1 cellular context compared by ENCODE assay signal in the genomic region with DNA sequence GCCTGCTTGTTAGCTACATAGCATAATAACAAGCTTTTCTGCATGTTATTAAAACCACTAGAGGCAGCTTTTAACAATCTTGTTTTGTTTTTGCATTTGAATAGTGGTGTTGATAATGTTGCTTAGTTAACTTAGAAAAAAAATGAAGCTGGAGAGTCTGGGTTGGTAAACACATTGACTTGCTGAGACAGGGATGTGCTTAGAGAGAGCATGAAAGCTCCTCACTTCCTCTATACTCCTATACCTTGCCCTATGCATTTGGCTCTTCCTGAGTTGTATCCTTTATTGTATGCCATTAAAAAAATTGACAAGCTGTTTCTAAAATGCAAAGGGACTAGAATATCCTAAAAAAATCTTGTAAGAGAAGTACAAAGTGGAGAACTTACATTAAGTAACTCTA.
TF ChIP-seq lines count a peak whose summit lies in the region.

No MANE protein-coding gene starts in this region.

TF ChIP-seq in GM23338, 12 proteins besides CTCF, POLR2A, EP300 and RAD21 (continued from another document):
- TF ChIP-seq, protein P1, sequence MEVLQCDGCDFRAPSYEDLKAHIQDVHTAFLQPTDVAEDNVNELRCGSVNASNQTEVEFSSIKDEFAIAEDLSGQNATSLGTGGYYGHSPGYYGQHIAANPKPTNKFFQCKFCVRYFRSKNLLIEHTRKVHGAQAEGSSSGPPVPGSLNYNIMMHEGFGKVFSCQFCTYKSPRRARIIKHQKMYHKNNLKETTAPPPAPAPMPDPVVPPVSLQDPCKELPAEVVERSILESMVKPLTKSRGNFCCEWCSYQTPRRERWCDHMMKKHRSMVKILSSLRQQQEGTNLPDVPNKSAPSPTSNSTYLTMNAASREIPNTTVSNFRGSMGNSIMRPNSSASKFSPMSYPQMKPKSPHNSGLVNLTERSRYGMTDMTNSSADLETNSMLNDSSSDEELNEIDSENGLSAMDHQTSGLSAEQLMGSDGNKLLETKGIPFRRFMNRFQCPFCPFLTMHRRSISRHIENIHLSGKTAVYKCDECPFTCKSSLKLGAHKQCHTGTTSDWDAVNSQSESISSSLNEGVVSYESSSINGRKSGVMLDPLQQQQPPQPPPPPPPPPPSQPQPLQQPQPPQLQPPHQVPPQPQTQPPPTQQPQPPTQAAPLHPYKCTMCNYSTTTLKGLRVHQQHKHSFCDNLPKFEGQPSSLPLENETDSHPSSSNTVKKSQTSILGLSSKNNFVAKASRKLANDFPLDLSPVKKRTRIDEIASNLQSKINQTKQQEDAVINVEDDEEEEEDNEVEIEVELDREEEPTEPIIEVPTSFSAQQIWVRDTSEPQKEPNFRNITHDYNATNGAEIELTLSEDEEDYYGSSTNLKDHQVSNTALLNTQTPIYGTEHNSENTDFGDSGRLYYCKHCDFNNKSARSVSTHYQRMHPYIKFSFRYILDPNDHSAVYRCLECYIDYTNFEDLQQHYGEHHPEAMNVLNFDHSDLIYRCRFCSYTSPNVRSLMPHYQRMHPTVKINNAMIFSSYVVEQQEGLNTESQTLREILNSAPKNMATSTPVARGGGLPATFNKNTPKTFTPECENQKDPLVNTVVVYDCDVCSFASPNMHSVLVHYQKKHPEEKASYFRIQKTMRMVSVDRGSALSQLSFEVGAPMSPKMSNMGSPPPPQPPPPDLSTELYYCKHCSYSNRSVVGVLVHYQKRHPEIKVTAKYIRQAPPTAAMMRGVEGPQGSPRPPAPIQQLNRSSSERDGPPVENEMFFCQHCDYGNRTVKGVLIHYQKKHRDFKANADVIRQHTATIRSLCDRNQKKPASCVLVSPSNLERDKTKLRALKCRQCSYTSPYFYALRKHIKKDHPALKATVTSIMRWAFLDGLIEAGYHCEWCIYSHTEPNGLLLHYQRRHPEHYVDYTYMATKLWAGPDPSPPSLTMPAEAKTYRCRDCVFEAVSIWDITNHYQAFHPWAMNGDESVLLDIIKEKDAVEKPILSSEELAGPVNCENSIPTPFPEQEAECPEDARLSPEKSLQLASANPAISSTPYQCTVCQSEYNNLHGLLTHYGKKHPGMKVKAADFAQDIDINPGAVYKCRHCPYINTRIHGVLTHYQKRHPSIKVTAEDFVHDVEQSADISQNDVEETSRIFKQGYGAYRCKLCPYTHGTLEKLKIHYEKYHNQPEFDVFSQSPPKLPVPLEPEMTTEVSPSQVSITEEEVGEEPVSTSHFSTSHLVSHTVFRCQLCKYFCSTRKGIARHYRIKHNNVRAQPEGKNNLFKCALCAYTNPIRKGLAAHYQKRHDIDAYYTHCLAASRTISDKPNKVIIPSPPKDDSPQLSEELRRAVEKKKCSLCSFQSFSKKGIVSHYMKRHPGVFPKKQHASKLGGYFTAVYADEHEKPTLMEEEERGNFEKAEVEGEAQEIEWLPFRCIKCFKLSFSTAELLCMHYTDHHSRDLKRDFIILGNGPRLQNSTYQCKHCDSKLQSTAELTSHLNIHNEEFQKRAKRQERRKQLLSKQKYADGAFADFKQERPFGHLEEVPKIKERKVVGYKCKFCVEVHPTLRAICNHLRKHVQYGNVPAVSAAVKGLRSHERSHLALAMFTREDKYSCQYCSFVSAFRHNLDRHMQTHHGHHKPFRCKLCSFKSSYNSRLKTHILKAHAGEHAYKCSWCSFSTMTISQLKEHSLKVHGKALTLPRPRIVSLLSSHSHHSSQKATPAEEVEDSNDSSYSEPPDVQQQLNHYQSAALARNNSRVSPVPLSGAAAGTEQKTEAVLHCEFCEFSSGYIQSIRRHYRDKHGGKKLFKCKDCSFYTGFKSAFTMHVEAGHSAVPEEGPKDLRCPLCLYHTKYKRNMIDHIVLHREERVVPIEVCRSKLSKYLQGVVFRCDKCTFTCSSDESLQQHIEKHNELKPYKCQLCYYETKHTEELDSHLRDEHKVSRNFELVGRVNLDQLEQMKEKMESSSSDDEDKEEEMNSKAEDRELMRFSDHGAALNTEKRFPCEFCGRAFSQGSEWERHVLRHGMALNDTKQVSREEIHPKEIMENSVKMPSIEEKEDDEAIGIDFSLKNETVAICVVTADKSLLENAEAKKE (CRISPR knock-in tag; IDR thresholded peaks at IDR 0.05) = no peak
- TF ChIP-seq JUNB (IDR thresholded peaks at IDR 0.05; ENCODE audit: unreplicated experiment) = no peak
- TF ChIP-seq ZNF114 (CRISPR knock-in tag; IDR thresholded peaks at IDR 0.05) = no peak
- TF ChIP-seq EZH2phosphoT487 (IDR thresholded peaks at IDR 0.05; ENCODE audit: unreplicated experiment) = no peak
- no peak for TF ChIP-seq ZNF331 (CRISPR knock-in tag; IDR thresholded peaks at IDR 0.05; ENCODE audit: low read depth)
- TF ChIP-seq CREB1 (CRISPR knock-in tag; IDR thresholded peaks at IDR 0.05; ENCODE audit: low read depth) = no peak
- TF ChIP-seq, protein P2, sequence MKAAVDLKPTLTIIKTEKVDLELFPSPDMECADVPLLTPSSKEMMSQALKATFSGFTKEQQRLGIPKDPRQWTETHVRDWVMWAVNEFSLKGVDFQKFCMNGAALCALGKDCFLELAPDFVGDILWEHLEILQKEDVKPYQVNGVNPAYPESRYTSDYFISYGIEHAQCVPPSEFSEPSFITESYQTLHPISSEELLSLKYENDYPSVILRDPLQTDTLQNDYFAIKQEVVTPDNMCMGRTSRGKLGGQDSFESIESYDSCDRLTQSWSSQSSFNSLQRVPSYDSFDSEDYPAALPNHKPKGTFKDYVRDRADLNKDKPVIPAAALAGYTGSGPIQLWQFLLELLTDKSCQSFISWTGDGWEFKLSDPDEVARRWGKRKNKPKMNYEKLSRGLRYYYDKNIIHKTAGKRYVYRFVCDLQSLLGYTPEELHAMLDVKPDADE (IDR thresholded peaks at IDR 0.05) = no peak
